37 cellular contexts compared by ENCODE assay signal in genomic region chrX:50839730-50840129, GRCh38. TPM values are rescaled to one million over a fixed set of nuclear protein-coding genes. Genes with fewer than 3 reads are reported as not detected.
"Had no signal": no experiment of that assay in that cellular context is flagged by ENCODE, and none has a peak within 500 bp of the region (broad histone marks: within the 10 kb centered on the region; RNA-seq: fewer than 3 reads in every experiment).

No MANE protein-coding gene starts in this region.

- H3K27ac ChIP-seq: KMS-11 had no signal

- H3K27me3 ChIP-seq: MG63 had no signal

- H3K4me2 ChIP-seq: KMS-11 had no signal

- H3K36me3 ChIP-seq: MG63 had no signal

- H3K9ac ChIP-seq: KMS-11 had no signal

- DNase-seq: Karpas-422, Kasumi-1, KG1, MG63, MM.1S, MV-4-11, NCI-H1048, NCI-H1092, NCI-H1092 treated with DMSO at 0.1 percent for 48 hours, NCI-H1105, NCI-H1105 treated with DMSO at 0.1 percent for 48 hours, NCI-H1417, NCI-H1417 treated with DMSO at 0.1 percent for 48 hours, NCI-H1436, NCI-H1436 treated with DMSO at 0.1 percent for 48 hours, NCI-H146, NCI-H1694, NCI-H1694 treated with DMSO at 0.1 percent for 48 hours, NCI-H187, NCI-H187 treated with DMSO at 0.1 percent for 48 hours, NCI-H1930, NCI-H2029, NCI-H2029 treated with DMSO at 0.1 percent for 48 hours, NCI-H2081, NCI-H2081 treated with DMSO at 0.1 percent for 48 hours, NCI-H2107, NCI-H2171, NCI-H2171 treated with DMSO at 0.1 percent for 48 hours, NCI-H2227 treated with DMSO at 0.1 percent for 48 hours, NCI-H226, NCI-H345, NCI-H446, NCI-H446 treated with DMSO at 0.1 percent for 48 hours had no signal

- H3K4me3 ChIP-seq: MG63 had no signal

- H3K9me3 ChIP-seq: MG63 had no signal

RNA-seq across cellular contexts. Expression of gene SHROOM4, which starts 25.7 kb away (rescaled TPM):
- total RNA-seq: LHCN-M2, MCF 10A, NCI-H460 had no signal
